ENCODE assay signal across 19 cellular contexts in the genomic region with DNA sequence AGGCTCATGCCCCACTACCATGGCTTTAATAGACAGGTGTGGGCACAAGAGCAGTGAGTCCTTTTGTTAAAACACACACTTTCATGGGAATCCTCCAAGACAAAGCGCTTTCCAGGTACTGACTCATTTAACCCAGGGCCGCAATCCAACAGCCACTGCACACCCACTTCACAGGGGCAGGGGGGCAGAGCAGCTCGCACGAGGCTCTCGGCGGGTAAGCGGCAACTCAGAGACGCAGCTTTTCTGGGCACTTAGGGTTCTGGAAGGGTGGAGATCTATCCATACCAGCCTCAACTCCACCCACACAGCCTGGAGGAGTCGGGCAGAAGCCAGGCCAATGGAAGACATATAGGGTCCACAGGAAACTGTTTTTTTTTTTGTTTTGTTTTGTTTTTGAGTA. TPM values are rescaled to one million over a fixed set of nuclear protein-coding genes. Genes with fewer than 3 reads are reported as not detected.
DNase-seq lines count a peak whose midpoint lies in the region; ATAC-seq and TF ChIP-seq lines count a peak whose summit lies in the region.
"Had no signal": no experiment of that assay in that cellular context is flagged by ENCODE, and none has a peak within 500 bp of the region (broad histone marks: within the 10 kb centered on the region; RNA-seq: fewer than 3 reads in every experiment).

No MANE protein-coding gene starts in this region.

- TF ChIP-seq CTCF in RWPE1 (conservative IDR thresholded peaks at IDR 0.05; ENCODE audit: low read depth) (no peak), fibroblast of mammary gland (conservative IDR thresholded peaks at IDR 0.05; ENCODE audit: control insufficient read depth, insufficient read depth, low read depth, low read length) (no peak), colonic mucosa (IDR thresholded peaks at IDR 0.05) (no peak)

- no peaks in the 10 kb centered on the region for H3K4me1 Mint-ChIP-seq in activated T-cell treated with anti-CD3 and anti-CD28 coated beads, Interleukin-2, amount 50 U/mL, for 24 hours (ENCODE audit: low read depth)
- no peaks in the 10 kb centered on the region for H3K4me1 Mint-ChIP-seq in activated T-cell treated with anti-CD3 and anti-CD28 coated beads, Interleukin-2, amount 50 U/mL, for 4 hours (ENCODE audit: low read depth)

- no peak overlapping the region for H3K27ac Mint-ChIP-seq in activated T-cell treated with anti-CD3 and anti-CD28 coated beads, Interleukin-2, amount 50 U/mL, for 24 hours
- H3K27ac Mint-ChIP-seq: HFFc6 had no signal

- H3K27me3 ChIP-seq in colonic mucosa = no peaks in the 10 kb centered on the region

- peaks cover 6% of the 10 kb centered on the region for H3K36me3 Mint-ChIP-seq in activated T-cell treated with anti-CD3 and anti-CD28 coated beads, Interleukin-2, amount 50 U/mL, for 24 hours (ENCODE audit: low read depth)
- no peaks in the 10 kb centered on the region for H3K36me3 Mint-ChIP-seq in activated T-cell treated with anti-CD3 and anti-CD28 coated beads, Interleukin-2, amount 50 U/mL, for 4 hours (ENCODE audit: insufficient read depth)

- H3K9me3 Mint-ChIP-seq in activated T-cell treated with anti-CD3 and anti-CD28 coated beads, Interleukin-2, amount 50 U/mL, for 24 hours = no peaks in the 10 kb centered on the region
- no peaks in the 10 kb centered on the region for H3K9me3 Mint-ChIP-seq in activated T-cell treated with anti-CD3 and anti-CD28 coated beads, Interleukin-2, amount 50 U/mL, for 4 hours
- H3K9me3 Mint-ChIP-seq: CD4-positive, alpha-beta memory T cell; HFFc6 had no signal

- H3K4me3 ChIP-seq in fibroblast of mammary gland (ENCODE audit: control insufficient read depth, low read depth, low read length) = no peak overlapping the region
- H3K4me3 ChIP-seq in colonic mucosa = no peak overlapping the region

- POLR2A ChIA-PET in RWPE1 (lab: Yijun Ruan, JAX; ENCODE audit: low non-redundant PET) = no interaction called here

- no peaks in the 10 kb centered on the region for H3K36me3 ChIP-seq in colonic mucosa

- no peak overlapping the region for H3K4me3 Mint-ChIP-seq in activated T-cell treated with anti-CD3 and anti-CD28 coated beads, Interleukin-2, amount 50 U/mL, for 24 hours
- H3K4me3 Mint-ChIP-seq in activated T-cell treated with anti-CD3 and anti-CD28 coated beads, Interleukin-2, amount 50 U/mL, for 4 hours = no peak overlapping the region
- H3K4me3 Mint-ChIP-seq: CD4-positive, alpha-beta memory T cell; HFFc6 had no signal

- no peaks in the 10 kb centered on the region for H3K27me3 Mint-ChIP-seq in activated T-cell treated with anti-CD3 and anti-CD28 coated beads, Interleukin-2, amount 50 U/mL, for 24 hours
- no peaks in the 10 kb centered on the region for H3K27me3 Mint-ChIP-seq in activated T-cell treated with anti-CD3 and anti-CD28 coated beads, Interleukin-2, amount 50 U/mL, for 4 hours (ENCODE audit: low read depth)
- H3K27me3 Mint-ChIP-seq: CD4-positive, alpha-beta memory T cell had no signal

- H3K9ac ChIP-seq in colonic mucosa (ENCODE audit: low read depth in 2 of 2, low read length in 2 of 2) = no peak overlapping the region
- H3K9ac ChIP-seq: KMS-11 had no signal

- no peak for ATAC-seq in activated T-cell treated with anti-CD3 and anti-CD28 coated beads, Interleukin-2, amount 50 U/mL, for 4 hours
- no peak for ATAC-seq in stimulated activated naive CD8-positive, alpha-beta T cell treated with anti-CD3 and anti-CD28 coated beads, Interleukin-15, Interleukin-2, amounts not matched to agents 100 U/mL and 50 U/mL, for 24 hours

- peak; percentile 7 for DNase-seq in activated T-cell treated with anti-CD3 and anti-CD28 coated beads, Interleukin-2, amount 50 U/mL, for 24 hours
- DNase-seq in activated T-cell treated with anti-CD3 and anti-CD28 coated beads, Interleukin-2, amount 50 U/mL, for 4 hours = no peak
- DNase-seq in RWPE1 (ENCODE audit: low spot score) (no peak), fibroblast of mammary gland (ENCODE audit: low read depth) (peak; percentile 38), posterior vena cava (ENCODE audit: low spot score) (peak; percentile 17), colonic mucosa (no peak), AML-193 (lab: John Stamatoyannopoulos, UW) (no peak)
- DNase-seq in stimulated activated naive CD8-positive, alpha-beta T cell treated with anti-CD3 and anti-CD28 coated beads, Interleukin-15, Interleukin-2, amounts not matched to agents 100 U/mL and 50 U/mL, for 24 hours = no peak
- DNase-seq: 8988T; Calu3; CD4-positive, alpha-beta memory T cell; DMS53; HFFc6; NCI-H1105; NCI-H1694; NCI-H226; NCI-H524 treated with DMSO at 0.1 percent for 48 hours; RPMI8226 had no signal

- CTCF ChIA-PET in RWPE1 (lab: Yijun Ruan, JAX) = interaction anchor here (0.6 kb wide), 1 partner anchor 146 kb away, joined by 4 read pairs; no protein-coding TSS in a partner anchor

- H3K4me1 ChIP-seq in colonic mucosa = no peaks in the 10 kb centered on the region

- intact Hi-C loops in posterior vena cava (cut with DNase I) = loop anchor here (10.0 kb wide), 3 partner anchors 167 to 727 kb away; a partner anchor contains a TSS
- intact Hi-C loops in colonic mucosa (cut with DNase I) = no loop called here

- H3K9me3 ChIP-seq in colonic mucosa = no peaks in the 10 kb centered on the region

- H3K27ac ChIP-seq in RWPE1 (peak overlapping the region; percentile 12; the same call in 1 of the 2 replicates), colonic mucosa (no peak overlapping the region)
- H3K27ac ChIP-seq: KMS-11 had no signal

RNA-seq across cellular contexts. Expression of a gene that starts 28.6 kb away (rescaled TPM):
- 10 to 100 TPM; 26.0 to 31.6 (median 27.8) TPM for total RNA-seq in activated T-cell treated with anti-CD3 and anti-CD28 coated beads, Interleukin-2, amount 50 U/mL, for 4 hours
- total RNA-seq in posterior vena cava (10 to 100 TPM; 14.3 to 18.0 TPM), colonic mucosa (10 to 100 TPM; 10.0 to 21.6 TPM)

RNA-seq across cellular contexts. Expression of a gene that starts 59.9 kb away (rescaled TPM):
- total RNA-seq in activated T-cell treated with anti-CD3 and anti-CD28 coated beads, Interleukin-2, amount 50 U/mL, for 4 hours = under 1 TPM; 0.42 to 0.73 (median 0.61) TPM
- total RNA-seq in posterior vena cava (1 to 10 TPM; 3.0 to 5.7 TPM), colonic mucosa (1 to 10 TPM; 2.3 to 5.8 TPM)
- total RNA-seq: CD4-positive, alpha-beta memory T cell had no signal

Comparison
In these comparisons a context has a peak if more than half of its experiments do, and no peak if none do; other contexts are left out.
1. DNase-seq: peak in activated T-cell treated with anti-CD3 and anti-CD28 coated beads, Interleukin-2, amount 50 U/mL, for 24 hours (single experiment), fibroblast of mammary gland (single experiment) and posterior vena cava (single experiment); none in activated T-cell treated with anti-CD3 and anti-CD28 coated beads, Interleukin-2, amount 50 U/mL, for 4 hours (single experiment), RWPE1 (single experiment), colonic mucosa (single experiment), AML-193 (0 of 2) and stimulated activated naive CD8-positive, alpha-beta T cell treated with anti-CD3 and anti-CD28 coated beads, Interleukin-15, Interleukin-2, amounts not matched to agents 100 U/mL and 50 U/mL, for 24 hours (single experiment).